ENCODE assay signal across 12 cellular contexts in the genomic region with DNA sequence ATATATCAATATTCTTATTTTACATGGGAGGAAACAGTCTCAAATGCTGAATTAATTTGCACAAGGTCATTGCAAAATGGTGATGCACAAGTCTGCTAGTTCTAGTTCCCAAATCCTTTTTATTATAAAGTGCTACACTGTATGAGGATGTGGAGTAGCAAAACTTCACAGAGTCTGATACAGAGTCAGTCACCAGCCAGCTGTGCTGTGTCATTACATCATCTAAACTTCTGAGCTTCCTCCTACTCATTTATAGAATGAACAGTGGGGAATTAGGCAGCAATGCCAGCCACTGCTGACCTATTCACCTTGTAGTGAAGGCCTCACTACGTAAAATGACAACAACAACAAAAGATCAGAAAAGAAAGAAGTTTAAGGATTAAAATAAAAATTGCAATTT.
DNase-seq lines count a peak whose midpoint lies in the region; ATAC-seq, FAIRE-seq and TF ChIP-seq lines count a peak whose summit lies in the region.
"Had no signal": no experiment of that assay in that cellular context is flagged by ENCODE, and none has a peak within 500 bp of the region (broad histone marks: within the 10 kb centered on the region; RNA-seq: fewer than 3 reads in every experiment).

No MANE protein-coding gene starts in this region.

- CTCF ChIA-PET in activated CD4-positive, alpha-beta memory T cell treated with anti-CD3 and anti-CD28 coated beads for 36 hours (lab: Charles Lee): interaction anchor here (0.6 kb wide), 1 partner anchor 314 kb away, joined by 3 read pairs; no protein-coding TSS in a partner anchor

- no peak for TF ChIP-seq CTCF in GM10266 (IDR thresholded peaks at IDR 0.05; ENCODE audit: control insufficient read depth, insufficient read depth, low read depth, missing control alignments)
- TF ChIP-seq CTCF in fibroblast of lung (conservative IDR thresholded peaks at IDR 0.05 in 1 of 2, IDR thresholded peaks at IDR 0.05 in 1 of 2; ENCODE audit: low read depth in 1 of 2, low read length in 2 of 2): no peak
- TF ChIP-seq CTCF in type B pancreatic cell (conservative IDR thresholded peaks at IDR 0.05): no peak

- POLR2A ChIA-PET in activated CD4-positive, alpha-beta memory T cell treated with anti-CD3 and anti-CD28 coated beads for 36 hours (lab: Charles Lee): no interaction called here

- FAIRE-seq in small intestine (lab: Jason Lieb, UNC): no peak

- H3K4me2 ChIP-seq in fibroblast of lung (ENCODE audit: extremely low read depth, insufficient read depth, low read length): no peak overlapping the region
- H3K4me2 ChIP-seq: GM23338 had no signal

- no peaks in the 10 kb centered on the region for H4K20me1 ChIP-seq in fibroblast of lung (ENCODE audit: control insufficient read depth, extremely low read depth, insufficient read depth, low read length)

- no peak overlapping the region for H3K4me3 Mint-ChIP-seq in type B pancreatic cell
- no peak overlapping the region for H3K4me3 Mint-ChIP-seq in activated CD4-positive, alpha-beta memory T cell treated with anti-CD3 and anti-CD28 coated beads for 36 hours
- H3K4me3 Mint-ChIP-seq: CD4-positive, alpha-beta T cell; GM23338 had no signal

- H3K36me3 ChIP-seq in fibroblast of lung (ENCODE audit: control insufficient read depth, insufficient read depth, low read length) (no peaks in the 10 kb centered on the region), small intestine (ENCODE audit: control insufficient read depth in 2 of 2, insufficient read depth in 2 of 2, low read length in 2 of 2) (no peaks in the 10 kb centered on the region)
- H3K36me3 ChIP-seq: stomach had no signal

- peak; percentile 55 for DNase-seq in GM10266 (ENCODE audit: extremely low spot score)
- DNase-seq in HT1080 (ENCODE audit: low read depth): peak; percentile 17
- DNase-seq in fibroblast of lung (ENCODE audit: low read depth in 2 of 2): peak; percentile 16 to 60
- no peak for DNase-seq in type B pancreatic cell (ENCODE audit: extremely low spot score, unreplicated experiment)
- no peak for DNase-seq in small intestine
- no peak for DNase-seq in activated CD4-positive, alpha-beta memory T cell treated with anti-CD3 and anti-CD28 coated beads for 36 hours
- no peak for DNase-seq in SKM-1 treated with dmso at 0.1 percent for 144 hours (lab: John Stamatoyannopoulos, UW; ENCODE audit: unreplicated experiment)
- DNase-seq: CD4-positive, alpha-beta T cell; NCI-H146; stomach had no signal

- no peaks in the 10 kb centered on the region for H3K36me3 Mint-ChIP-seq in type B pancreatic cell
- H3K36me3 Mint-ChIP-seq in activated CD4-positive, alpha-beta memory T cell treated with anti-CD3 and anti-CD28 coated beads for 36 hours: no peaks in the 10 kb centered on the region

- intact Hi-C loops in activated CD4-positive, alpha-beta memory T cell treated with anti-CD3 and anti-CD28 coated beads for 36 hours (cut with micrococcal nuclease): no loop called here

- no peak overlapping the region for H2AFZ ChIP-seq in fibroblast of lung (ENCODE audit: low read length)
- H2AFZ ChIP-seq: GM23338 had no signal

- H3K27ac Mint-ChIP-seq in type B pancreatic cell: no peak overlapping the region
- H3K27ac Mint-ChIP-seq in activated CD4-positive, alpha-beta memory T cell treated with anti-CD3 and anti-CD28 coated beads for 36 hours: no peak overlapping the region
- H3K27ac Mint-ChIP-seq: CD4-positive, alpha-beta T cell; GM23338 had no signal

- no peak overlapping the region for H3K9ac ChIP-seq in fibroblast of lung (ENCODE audit: insufficient read depth, low read length)

- ATAC-seq in GM21529 (IDR thresholded peaks at IDR 0.05; ENCODE audit: unreplicated experiment): peak; percentile 93
- ATAC-seq: GM23338 had no signal

- 44 to 85% (median 71%) methylated on average over 1 of the region's 1 CpG for WGBS in small intestine, 3 donors

- H3K9me3 ChIP-seq in fibroblast of lung (ENCODE audit: control insufficient read depth, insufficient read depth, low read depth, low read length) (no peaks in the 10 kb centered on the region), small intestine (ENCODE audit: control insufficient read depth, low read depth) (no peaks in the 10 kb centered on the region)
- H3K9me3 ChIP-seq: stomach had no signal

- H3K4me3 ChIP-seq in fibroblast of lung (replicated peaks in 1 of 4; ENCODE audit: control extremely low read depth in 1 of 4, insufficient read depth in 1 of 4, low read depth in 3 of 4, low read length in 4 of 4) (no peak overlapping the region), small intestine (ENCODE audit: low read depth in 1 of 2, low read length in 2 of 2) (no peak overlapping the region)
- H3K4me3 ChIP-seq: GM23338, stomach had no signal

- H3K9me3 Mint-ChIP-seq in type B pancreatic cell: no peaks in the 10 kb centered on the region
- no peaks in the 10 kb centered on the region for H3K9me3 Mint-ChIP-seq in activated CD4-positive, alpha-beta memory T cell treated with anti-CD3 and anti-CD28 coated beads for 36 hours
- H3K9me3 Mint-ChIP-seq: CD4-positive, alpha-beta T cell had no signal

- no peaks in the 10 kb centered on the region for H3K27me3 Mint-ChIP-seq in type B pancreatic cell
- H3K27me3 Mint-ChIP-seq in activated CD4-positive, alpha-beta memory T cell treated with anti-CD3 and anti-CD28 coated beads for 36 hours: peaks cover 1% of the 10 kb centered on the region
- H3K27me3 Mint-ChIP-seq: CD4-positive, alpha-beta T cell had no signal

- peaks cover 7% of the 10 kb centered on the region for H3K4me1 Mint-ChIP-seq in type B pancreatic cell (ENCODE audit: unreplicated experiment)
- peaks cover 3% of the 10 kb centered on the region for H3K4me1 Mint-ChIP-seq in activated CD4-positive, alpha-beta memory T cell treated with anti-CD3 and anti-CD28 coated beads for 36 hours (ENCODE audit: low read depth)

- H3K27me3 ChIP-seq in fibroblast of lung (ENCODE audit: control insufficient read depth, insufficient read depth, low read length) (no peaks in the 10 kb centered on the region), small intestine (ENCODE audit: control insufficient read depth in 2 of 2, insufficient read depth in 2 of 2, low read length in 2 of 2) (no peaks in the 10 kb centered on the region)
- H3K27me3 ChIP-seq: stomach had no signal

- H3K27ac ChIP-seq in fibroblast of lung (ENCODE audit: insufficient read depth, low read length) (no peak overlapping the region), small intestine (ENCODE audit: low read depth in 1 of 2, low read length in 1 of 2) (no peak overlapping the region)
- H3K27ac ChIP-seq: stomach had no signal

- no peaks in the 10 kb centered on the region for H3K79me2 ChIP-seq in fibroblast of lung (ENCODE audit: control insufficient read depth, insufficient read depth, low read length)

- H3K4me1 ChIP-seq in fibroblast of lung (ENCODE audit: control insufficient read depth, extremely low read depth, insufficient read depth, low read length): no peaks in the 10 kb centered on the region
- no peaks in the 10 kb centered on the region for H3K4me1 ChIP-seq in small intestine (ENCODE audit: control insufficient read depth in 2 of 2, insufficient read depth in 1 of 2, low read depth in 1 of 2, low read length in 1 of 2)
- H3K4me1 ChIP-seq: stomach had no signal

Comparison
In these comparisons a context has a peak if more than half of its experiments do, and no peak if none do; other contexts are left out.
1. DNase-seq: peak in GM10266 (single experiment), HT1080 (single experiment) and fibroblast of lung (2 of 2); none in type B pancreatic cell (single experiment), small intestine (single experiment), activated CD4-positive, alpha-beta memory T cell treated with anti-CD3 and anti-CD28 coated beads for 36 hours (single experiment) and SKM-1 treated with dmso at 0.1 percent for 144 hours (single experiment).